Comparison of ENCODE assay signal across 7 cellular contexts in genomic region chrX:40266490-40267333, GRCh38.
A peak's percentile ranks its signal among the peaks of the same experiment; 100 is the strongest.
DNase-seq lines count a peak whose midpoint lies in the region; ATAC-seq, FAIRE-seq and TF ChIP-seq lines count a peak whose summit lies in the region.

No MANE protein-coding gene starts in this region.

- TF ChIP-seq CTCF in GM12878 (IDR thresholded peaks at IDR 0.05 in 2 of 3, conservative IDR thresholded peaks at IDR 0.05 in 1 of 3; ENCODE audit: control insufficient read depth in 2 of 3, extremely low read depth in 1 of 3, insufficient read depth in 1 of 3, low read depth in 3 of 3, low read length in 3 of 3) = peak; percentile 51 to 55 (median 51)

- SMC1A ChIA-PET in GM12878 (lab: Charles Lee; ENCODE audit: uncharacterized antibody, unreplicated experiment) = no interaction called here

- peak overlapping the region; percentile 87 for H3K4me2 ChIP-seq in GM12878 (ENCODE audit: control insufficient read depth, insufficient read depth)

- H4K20me1 ChIP-seq in GM12878 (ENCODE audit: control insufficient read depth, insufficient read depth) = no peaks in the 10 kb centered on the region

- intact Hi-C loops in GM12878 (cut with micrococcal nuclease; ENCODE audit: unreplicated experiment) (loop anchor here (5.0 to 10.0 kb wide), 3 partner anchors 94 to 206 kb away; partner anchors contain the start of gene BCOR), sciatic nerve (cut with DNase I) (no loop called here)

- RAD21 ChIA-PET in GM12878 (lab: Charles Lee; ENCODE audit: unreplicated experiment) = no interaction called here

- H3K9ac ChIP-seq in GM12878 (ENCODE audit: control insufficient read depth, insufficient read depth, low read length) = peak overlapping the region; percentile 62; the same call in 1 of the 2 replicates

- no peaks in the 10 kb centered on the region for H3K36me3 ChIP-seq in GM12878 (ENCODE audit: control insufficient read depth in 2 of 2, insufficient read depth in 2 of 2, low read length in 1 of 2)

- WGBS in GM12878 (ENCODE audit: insufficient coverage, insufficient replicate concordance, low lambda C conversion rate, missing lambda C conversion rate) = 26% methylated on average over 38 of the region's 42 CpGs

- CTCF ChIA-PET in GM12878 (lab: Yijun Ruan, JAX) = interaction anchor here (0.6 kb wide), 1 partner anchor 172 kb away, joined by 3 read pairs; no protein-coding TSS in a partner anchor

- peak; percentile 41 for DNase-seq in GM12892 (ENCODE audit: insufficient read length)
- peak; percentile 1 for DNase-seq in NCI-H1048 (lab: John Stamatoyannopoulos, UW)
- DNase-seq in T-helper 2 cell = peak; percentile 13 to 54 (median 29)
- no peak for DNase-seq in GM12878 (ENCODE audit: low read depth, low spot score)
- DNase-seq in iPS DF 19.7 (ENCODE audit: low read depth, low spot score) = peak; percentile 17
- DNase-seq in sciatic nerve (ENCODE audit: low spot score) = peak; percentile 82
- DNase-seq in NK-92 (lab: John Stamatoyannopoulos, UW; ENCODE audit: unreplicated experiment) = no peak

- POLR2A ChIA-PET in GM12878 (lab: Charles Lee) = no interaction called here

- no peaks in the 10 kb centered on the region for H3K79me2 ChIP-seq in GM12878 (ENCODE audit: control insufficient read depth, insufficient read depth, low read length)

- no TSS peak for BruUV-seq in GM12878 (replicated peaks; lab: Mats Ljungman, UMichigan)

- TF ChIP-seq POLR2A in GM12892 (IDR thresholded peaks at IDR 0.05; ENCODE audit: low read depth, low read length) = no peak
- TF ChIP-seq POLR2A in GM12878 (IDR thresholded peaks at IDR 0.05; ENCODE audit: low read depth, low read length) = no peak

- peak overlapping the region; percentile 52 for H3K27ac ChIP-seq in GM12878 (ENCODE audit: control insufficient read depth, insufficient read depth)

- no peaks in the 10 kb centered on the region for H3K27me3 ChIP-seq in GM12878 (replicated peaks in 1 of 2; ENCODE audit: control insufficient read depth in 2 of 2, insufficient read depth in 2 of 2, low read length in 1 of 2)

- peaks cover 14% of the 10 kb centered on the region for H3K4me1 ChIP-seq in GM12878 (ENCODE audit: control insufficient read depth, insufficient read depth, low read length)

- TF ChIP-seq RAD21 in GM12878 (IDR thresholded peaks at IDR 0.05; ENCODE audit: insufficient read depth, low read depth, low read length) = peak; percentile 69

- in situ Hi-C loops in GM12878 (cut with MboI) = no loop called here

- no peak for FAIRE-seq in GM12892 (lab: Jason Lieb, UNC)
- FAIRE-seq in GM12878 (lab: Jason Lieb, UNC) = no peak

- H3K9me3 ChIP-seq in GM12878 (replicated peaks; ENCODE audit: control insufficient read depth, insufficient read depth, low read length) = no peaks in the 10 kb centered on the region; the same call in 2 of the 3 replicates

- ATAC-seq in GM12878 = peak; percentile 79
- peak; percentile 87 for ATAC-seq in sciatic nerve

- H2AFZ ChIP-seq in GM12878 (ENCODE audit: control insufficient read depth, low read depth, low read length) = peak overlapping the region; percentile 65

- no peak for TF ChIP-seq EP300 in GM12878 (IDR thresholded peaks at IDR 0.05; ENCODE audit: borderline replicate concordance in 1 of 2, control insufficient read depth in 1 of 2, low read depth in 2 of 2, low read length in 2 of 2)

- H3K4me3 ChIP-seq in GM12878 = peak overlapping the region; percentile 41; the same call in 1 of the 2 replicates

TF ChIP-seq in GM12878, 131 proteins besides CTCF, POLR2A, EP300 and RAD21:
- TF ChIP-seq ZNF217 (IDR thresholded peaks at IDR 0.05) (no peak), CBFB (IDR thresholded peaks at IDR 0.05; ENCODE audit: low read depth) (no peak), MLLT1 (IDR thresholded peaks at IDR 0.05) (no peak), ZSCAN29 (IDR thresholded peaks at IDR 0.05) (no peak), SKIL (IDR thresholded peaks at IDR 0.05; ENCODE audit: low read depth, poor library complexity, severe bottlenecking) (no peak), RCOR1 (conservative IDR thresholded peaks at IDR 0.05; ENCODE audit: low read depth, low read length) (no peak), RUNX3 (IDR thresholded peaks at IDR 0.05; ENCODE audit: low read length) (0 out of 2 replicates have a peak, but pooled peaks have one; percentile 5), RAD51 (IDR thresholded peaks at IDR 0.05) (no peak), RBBP5 (conservative IDR thresholded peaks at IDR 0.05) (no peak), MYC (IDR thresholded peaks at IDR 0.05; ENCODE audit: insufficient read depth, insufficient read length, insufficient replicate concordance, low read length, severe bottlenecking) (no peak), HSF1 (IDR thresholded peaks at IDR 0.05; ENCODE audit: low read depth, low read length) (no peak), POLR2AphosphoS2 (IDR thresholded peaks at IDR 0.05; ENCODE audit: low read depth, low read length) (no peak), TCF7 (IDR thresholded peaks at IDR 0.05; ENCODE audit: borderline replicate concordance) (no peak), SMC3 (IDR thresholded peaks at IDR 0.05; ENCODE audit: borderline replicate concordance, low read length) (peak; percentile 37), ETV6 (conservative IDR thresholded peaks at IDR 0.05 in 1 of 2, IDR thresholded peaks at IDR 0.05 in 1 of 2; ENCODE audit: borderline replicate concordance in 1 of 2, low read depth in 1 of 2) (no peak), NRF1 (conservative IDR thresholded peaks at IDR 0.05; ENCODE audit: low read depth, low read length) (no peak), CHD4 (IDR thresholded peaks at IDR 0.05) (no peak)

Comparison
In these comparisons a context has a peak if more than half of its experiments do, and no peak if none do; other contexts are left out.
1. DNase-seq: peak in GM12892 (single experiment), NCI-H1048 (single experiment), T-helper 2 cell (5 of 5), iPS DF 19.7 (single experiment) and sciatic nerve (single experiment); none in GM12878 (single experiment) and NK-92 (single experiment).